1 cellular context compared by ENCODE assay signal in the genomic region with DNA sequence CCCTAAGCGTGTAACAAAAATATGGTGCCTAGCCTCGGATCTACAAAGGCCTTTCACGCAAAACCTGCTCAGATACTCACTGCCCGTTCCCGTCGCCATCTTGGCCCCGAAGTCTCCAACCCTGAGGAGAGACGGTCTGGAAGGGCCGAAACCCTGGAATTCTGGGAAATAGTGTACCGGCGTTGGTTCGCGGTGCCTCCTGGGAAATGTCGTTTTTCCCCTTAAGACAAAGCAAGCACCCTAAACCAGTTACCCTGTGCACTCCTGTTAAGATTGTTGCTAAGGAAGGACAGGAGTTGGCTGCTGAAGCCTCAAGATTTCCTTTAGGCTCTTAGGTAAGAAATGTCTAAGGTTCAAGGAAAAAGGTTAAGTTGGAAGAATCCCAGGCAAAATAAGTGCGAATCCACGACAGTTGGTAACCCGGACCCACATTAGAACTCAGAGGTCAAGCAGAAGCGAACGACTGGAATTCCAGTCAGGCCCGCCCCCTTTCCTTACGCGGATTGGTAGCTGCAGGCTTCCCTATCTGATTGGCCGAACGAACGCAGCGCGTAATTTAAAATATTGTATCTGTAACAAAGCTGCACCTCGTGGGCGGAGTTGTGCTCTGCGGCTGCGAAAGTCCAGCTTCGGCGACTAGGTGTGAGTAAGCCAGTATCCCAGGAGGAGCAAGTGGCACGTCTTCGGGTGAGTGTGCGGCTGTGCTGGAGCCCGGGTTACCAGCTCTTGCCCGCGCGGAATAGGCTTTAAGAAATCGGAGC.
TF ChIP-seq lines count a peak whose summit lies in the region.

A gene with protein sequence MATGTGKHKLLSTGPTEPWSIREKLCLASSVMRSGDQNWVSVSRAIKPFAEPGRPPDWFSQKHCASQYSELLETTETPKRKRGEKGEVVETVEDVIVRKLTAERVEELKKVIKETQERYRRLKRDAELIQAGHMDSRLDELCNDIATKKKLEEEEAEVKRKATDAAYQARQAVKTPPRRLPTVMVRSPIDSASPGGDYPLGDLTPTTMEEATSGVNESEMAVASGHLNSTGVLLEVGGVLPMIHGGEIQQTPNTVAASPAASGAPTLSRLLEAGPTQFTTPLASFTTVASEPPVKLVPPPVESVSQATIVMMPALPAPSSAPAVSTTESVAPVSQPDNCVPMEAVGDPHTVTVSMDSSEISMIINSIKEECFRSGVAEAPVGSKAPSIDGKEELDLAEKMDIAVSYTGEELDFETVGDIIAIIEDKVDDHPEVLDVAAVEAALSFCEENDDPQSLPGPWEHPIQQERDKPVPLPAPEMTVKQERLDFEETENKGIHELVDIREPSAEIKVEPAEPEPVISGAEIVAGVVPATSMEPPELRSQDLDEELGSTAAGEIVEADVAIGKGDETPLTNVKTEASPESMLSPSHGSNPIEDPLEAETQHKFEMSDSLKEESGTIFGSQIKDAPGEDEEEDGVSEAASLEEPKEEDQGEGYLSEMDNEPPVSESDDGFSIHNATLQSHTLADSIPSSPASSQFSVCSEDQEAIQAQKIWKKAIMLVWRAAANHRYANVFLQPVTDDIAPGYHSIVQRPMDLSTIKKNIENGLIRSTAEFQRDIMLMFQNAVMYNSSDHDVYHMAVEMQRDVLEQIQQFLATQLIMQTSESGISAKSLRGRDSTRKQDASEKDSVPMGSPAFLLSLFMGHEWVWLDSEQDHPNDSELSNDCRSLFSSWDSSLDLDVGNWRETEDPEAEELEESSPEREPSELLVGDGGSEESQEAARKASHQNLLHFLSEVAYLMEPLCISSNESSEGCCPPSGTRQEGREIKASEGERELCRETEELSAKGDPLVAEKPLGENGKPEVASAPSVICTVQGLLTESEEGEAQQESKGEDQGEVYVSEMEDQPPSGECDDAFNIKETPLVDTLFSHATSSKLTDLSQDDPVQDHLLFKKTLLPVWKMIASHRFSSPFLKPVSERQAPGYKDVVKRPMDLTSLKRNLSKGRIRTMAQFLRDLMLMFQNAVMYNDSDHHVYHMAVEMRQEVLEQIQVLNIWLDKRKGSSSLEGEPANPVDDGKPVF (minus strand): TSS at position 115 of the 761 bp plus-strand sequence. CDS start 16 bp downstream, at position 99.
TSS of gene KIF20A (plus strand) at position 597 of the 761 bp plus-strand sequence. CDS start 569 bp downstream, outside the sequence.

TF ChIP-seq in SK-N-SH, 30 proteins besides CTCF, POLR2A, EP300 and RAD21 (continued from another document):
- TF ChIP-seq, protein P1, sequence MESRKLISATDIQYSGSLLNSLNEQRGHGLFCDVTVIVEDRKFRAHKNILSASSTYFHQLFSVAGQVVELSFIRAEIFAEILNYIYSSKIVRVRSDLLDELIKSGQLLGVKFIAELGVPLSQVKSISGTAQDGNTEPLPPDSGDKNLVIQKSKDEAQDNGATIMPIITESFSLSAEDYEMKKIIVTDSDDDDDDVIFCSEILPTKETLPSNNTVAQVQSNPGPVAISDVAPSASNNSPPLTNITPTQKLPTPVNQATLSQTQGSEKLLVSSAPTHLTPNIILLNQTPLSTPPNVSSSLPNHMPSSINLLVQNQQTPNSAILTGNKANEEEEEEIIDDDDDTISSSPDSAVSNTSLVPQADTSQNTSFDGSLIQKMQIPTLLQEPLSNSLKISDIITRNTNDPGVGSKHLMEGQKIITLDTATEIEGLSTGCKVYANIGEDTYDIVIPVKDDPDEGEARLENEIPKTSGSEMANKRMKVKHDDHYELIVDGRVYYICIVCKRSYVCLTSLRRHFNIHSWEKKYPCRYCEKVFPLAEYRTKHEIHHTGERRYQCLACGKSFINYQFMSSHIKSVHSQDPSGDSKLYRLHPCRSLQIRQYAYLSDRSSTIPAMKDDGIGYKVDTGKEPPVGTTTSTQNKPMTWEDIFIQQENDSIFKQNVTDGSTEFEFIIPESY (IDR thresholded peaks at IDR 0.05; ENCODE audit: borderline replicate concordance, low read depth) = no peak
- TF ChIP-seq SMC3 (IDR thresholded peaks at IDR 0.05; ENCODE audit: low read depth, low read length) (no peak), ELF1 (IDR thresholded peaks at IDR 0.05) (no peak), NFIC (IDR thresholded peaks at IDR 0.05; ENCODE audit: borderline replicate concordance) (no peak), RCOR1 (IDR thresholded peaks at IDR 0.05; ENCODE audit: low read length) (no peak), SIN3A (IDR thresholded peaks at IDR 0.05; ENCODE audit: borderline replicate concordance, low read depth, low read length) (peak; percentile 100), TCF12 (IDR thresholded peaks at IDR 0.05) (peak; percentile 15; the same call in 1 of the 2 replicates), TAF1 (IDR thresholded peaks at IDR 0.05; ENCODE audit: borderline replicate concordance, low read depth, low read length) (peak; percentile 95), TEAD4 (IDR thresholded peaks at IDR 0.05; ENCODE audit: borderline replicate concordance, insufficient read depth) (no peak), EZH2phosphoT487 (IDR thresholded peaks at IDR 0.05; ENCODE audit: borderline replicate concordance, low read depth) (no peak), FOXM1 (IDR thresholded peaks at IDR 0.05; ENCODE audit: low read depth) (peak; percentile 99), MAX (IDR thresholded peaks at IDR 0.05; ENCODE audit: low read depth) (peak; percentile 99), NRF1 (IDR thresholded peaks at IDR 0.05; ENCODE audit: low read depth, low read length) (no peak), FOSL2 (IDR thresholded peaks at IDR 0.05; ENCODE audit: borderline replicate concordance, low read depth) (no peak), JUND (IDR thresholded peaks at IDR 0.05) (no peak), GATA2 (CRISPR knock-in tag; IDR thresholded peaks at IDR 0.05) (no peak), YY1 (IDR thresholded peaks at IDR 0.05; ENCODE audit: low read depth) (peak; percentile 95), GABPA (IDR thresholded peaks at IDR 0.05; ENCODE audit: low read depth) (peak; percentile 86)
- TF ChIP-seq, protein P2, sequence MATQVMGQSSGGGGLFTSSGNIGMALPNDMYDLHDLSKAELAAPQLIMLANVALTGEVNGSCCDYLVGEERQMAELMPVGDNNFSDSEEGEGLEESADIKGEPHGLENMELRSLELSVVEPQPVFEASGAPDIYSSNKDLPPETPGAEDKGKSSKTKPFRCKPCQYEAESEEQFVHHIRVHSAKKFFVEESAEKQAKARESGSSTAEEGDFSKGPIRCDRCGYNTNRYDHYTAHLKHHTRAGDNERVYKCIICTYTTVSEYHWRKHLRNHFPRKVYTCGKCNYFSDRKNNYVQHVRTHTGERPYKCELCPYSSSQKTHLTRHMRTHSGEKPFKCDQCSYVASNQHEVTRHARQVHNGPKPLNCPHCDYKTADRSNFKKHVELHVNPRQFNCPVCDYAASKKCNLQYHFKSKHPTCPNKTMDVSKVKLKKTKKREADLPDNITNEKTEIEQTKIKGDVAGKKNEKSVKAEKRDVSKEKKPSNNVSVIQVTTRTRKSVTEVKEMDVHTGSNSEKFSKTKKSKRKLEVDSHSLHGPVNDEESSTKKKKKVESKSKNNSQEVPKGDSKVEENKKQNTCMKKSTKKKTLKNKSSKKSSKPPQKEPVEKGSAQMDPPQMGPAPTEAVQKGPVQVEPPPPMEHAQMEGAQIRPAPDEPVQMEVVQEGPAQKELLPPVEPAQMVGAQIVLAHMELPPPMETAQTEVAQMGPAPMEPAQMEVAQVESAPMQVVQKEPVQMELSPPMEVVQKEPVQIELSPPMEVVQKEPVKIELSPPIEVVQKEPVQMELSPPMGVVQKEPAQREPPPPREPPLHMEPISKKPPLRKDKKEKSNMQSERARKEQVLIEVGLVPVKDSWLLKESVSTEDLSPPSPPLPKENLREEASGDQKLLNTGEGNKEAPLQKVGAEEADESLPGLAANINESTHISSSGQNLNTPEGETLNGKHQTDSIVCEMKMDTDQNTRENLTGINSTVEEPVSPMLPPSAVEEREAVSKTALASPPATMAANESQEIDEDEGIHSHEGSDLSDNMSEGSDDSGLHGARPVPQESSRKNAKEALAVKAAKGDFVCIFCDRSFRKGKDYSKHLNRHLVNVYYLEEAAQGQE (IDR thresholded peaks at IDR 0.05; ENCODE audit: low read depth, low read length) = 0 out of 2 replicates have a peak, but pooled peaks have one; percentile 52
- TF ChIP-seq, protein P3, sequence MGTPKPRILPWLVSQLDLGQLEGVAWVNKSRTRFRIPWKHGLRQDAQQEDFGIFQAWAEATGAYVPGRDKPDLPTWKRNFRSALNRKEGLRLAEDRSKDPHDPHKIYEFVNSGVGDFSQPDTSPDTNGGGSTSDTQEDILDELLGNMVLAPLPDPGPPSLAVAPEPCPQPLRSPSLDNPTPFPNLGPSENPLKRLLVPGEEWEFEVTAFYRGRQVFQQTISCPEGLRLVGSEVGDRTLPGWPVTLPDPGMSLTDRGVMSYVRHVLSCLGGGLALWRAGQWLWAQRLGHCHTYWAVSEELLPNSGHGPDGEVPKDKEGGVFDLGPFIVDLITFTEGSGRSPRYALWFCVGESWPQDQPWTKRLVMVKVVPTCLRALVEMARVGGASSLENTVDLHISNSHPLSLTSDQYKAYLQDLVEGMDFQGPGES (IDR thresholded peaks at IDR 0.05; ENCODE audit: low read depth, low read length) = peak; percentile 58
